Comparison of ENCODE assay signal across 2 cellular contexts in genomic region chr10:11853468-11853867, GRCh38.
TF ChIP-seq lines count a peak whose summit lies in the region.

No MANE protein-coding gene starts in this region.

TF ChIP-seq in H1, 55 proteins besides CTCF, POLR2A, EP300 and RAD21:
- TF ChIP-seq TEAD4 (IDR thresholded peaks at IDR 0.05; ENCODE audit: low read depth, low read length) (no peak), YY1 (IDR thresholded peaks at IDR 0.05; ENCODE audit: low read depth, low read length) (peak; percentile 92), SUZ12 (IDR thresholded peaks at IDR 0.05; ENCODE audit: low read length) (no peak)

TF ChIP-seq in GM12891, 5 proteins besides CTCF, POLR2A, EP300 and RAD21:
- TF ChIP-seq PAX5 (IDR thresholded peaks at IDR 0.05; ENCODE audit: insufficient read depth, low read length, severe bottlenecking) (no peak), POU2F2 (IDR thresholded peaks at IDR 0.05; ENCODE audit: low read depth, low read length) (no peak), TAF1 (IDR thresholded peaks at IDR 0.05; ENCODE audit: low read depth, low read length) (no peak), SPI1 (IDR thresholded peaks at IDR 0.05; ENCODE audit: low read depth, low read length) (no peak), POLR2AphosphoS5 (IDR thresholded peaks at IDR 0.05; ENCODE audit: low read depth, low read length) (no peak)
